Comparison of ENCODE assay signal across 8 cellular contexts in the genomic region with DNA sequence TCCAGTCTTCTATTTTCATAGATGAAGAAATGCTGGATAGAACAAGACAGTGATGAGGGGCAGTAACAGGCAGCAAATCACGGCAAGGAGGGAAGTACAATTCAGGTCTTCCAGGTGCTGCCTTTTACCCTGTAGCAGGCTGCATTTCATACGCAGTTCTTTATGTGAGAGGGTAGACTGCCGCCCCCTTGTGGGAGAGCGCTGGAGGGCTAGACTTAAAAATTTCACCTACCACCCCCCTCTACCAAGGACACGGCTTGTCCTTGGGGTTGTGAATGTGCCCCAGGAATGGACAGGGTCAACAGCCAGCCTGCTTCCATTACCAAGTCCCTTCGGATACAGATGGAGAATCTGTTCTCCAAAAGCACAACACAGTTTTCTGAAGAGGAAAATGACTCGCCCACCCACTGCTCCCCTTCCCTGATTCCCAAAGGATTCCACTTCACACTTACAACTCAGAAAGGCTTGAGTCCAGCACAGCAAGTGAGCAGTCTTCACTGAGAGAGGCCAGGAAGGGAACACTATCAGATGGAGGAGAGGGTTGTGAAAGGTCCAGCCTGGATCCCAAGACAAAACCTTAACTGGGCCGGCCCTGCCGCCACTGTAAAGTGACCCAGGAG. TPM values are rescaled to one million over a fixed set of nuclear protein-coding genes. Genes with fewer than 3 reads are reported as not detected.
DNase-seq lines count a peak whose midpoint lies in the region; ATAC-seq and TF ChIP-seq lines count a peak whose summit lies in the region.

No MANE protein-coding gene starts in this region.

- peak; percentile 53 for DNase-seq in activated effector memory CD4-positive, alpha-beta T cell treated with Interleukin-2 at 50 U/mL for 16 hours
- DNase-seq in immature natural killer cell (peak in 2 of 3 donors; percentile 26 to 31), NCI-H226 (no peak), NCI-H2171 (lab: John Stamatoyannopoulos, UW) (no peak)
- peak; percentile 41 for DNase-seq in stimulated activated CD8-positive, alpha-beta memory T cell treated with anti-CD3 and anti-CD28 coated beads, Interleukin-4, amount 100 ng/mL, for 24 hours (ENCODE audit: low read depth)

- H3K9me3 Mint-ChIP-seq in immature natural killer cell, result no peaks in the 10 kb centered on the region

- peaks cover 0 to 2% (median 1%) of the 10 kb centered on the region in 3 donors for H3K27me3 Mint-ChIP-seq in immature natural killer cell (ENCODE audit: low read depth in 3 of 3)

- H3K4me1 Mint-ChIP-seq in immature natural killer cell, result peaks cover 3 to 27% of the 10 kb centered on the region in 2 donors

- no peak overlapping the region for H3K4me3 Mint-ChIP-seq in immature natural killer cell

- peaks cover 23 to 66% (median 23%) of the 10 kb centered on the region in 3 donors for H3K36me3 Mint-ChIP-seq in immature natural killer cell

- peak overlapping the region in 1 of 6 donors; percentile 44 for H3K27ac Mint-ChIP-seq in immature natural killer cell

- ATAC-seq in GM18511 (IDR thresholded peaks at IDR 0.05; ENCODE audit: unreplicated experiment) (peak; percentile 51), HG02763 (IDR thresholded peaks at IDR 0.05; ENCODE audit: unreplicated experiment) (no peak)

TF ChIP-seq in PFSK-1, 5 proteins besides CTCF, POLR2A, EP300 and RAD21:
- TF ChIP-seq FOXP2 (optimal IDR thresholded peaks at IDR 0.05; ENCODE audit: borderline replicate concordance, extremely low read depth, extremely low read length, insufficient read depth), result no peak
- 0 out of 2 replicates have a peak, but pooled peaks have one; percentile 9 for TF ChIP-seq POLR2AphosphoS5 (IDR thresholded peaks at IDR 0.05; ENCODE audit: low read depth, low read length)

RNA-seq across cellular contexts. Expression of a gene that starts 7.4 kb away (rescaled TPM):
- polyA plus RNA-seq in PFSK-1 (2012; ENCODE audit: insufficient read length, low read depth), result 75.2 TPM
- 10 to 100 TPM; 33.6 to 37.9 (median 36.3) TPM for polyA plus RNA-seq in immature natural killer cell

RNA-seq across cellular contexts. Expression of a gene that starts 7.6 kb away (rescaled TPM):
- polyA plus RNA-seq in PFSK-1 (2012; ENCODE audit: insufficient read length, low read depth), result 302 TPM
- polyA plus RNA-seq in immature natural killer cell, result 100 to 1,000 TPM; 495 to 624 (median 521) TPM

RNA-seq across cellular contexts. Expression of a gene that starts 14.1 kb away (rescaled TPM):
- 1.5 TPM for polyA plus RNA-seq in PFSK-1 (2012; ENCODE audit: insufficient read length, low read depth)
- not detected for polyA plus RNA-seq in immature natural killer cell

RNA-seq across cellular contexts. Expression of a gene that starts 32.1 kb away (rescaled TPM):
- 0.88 TPM for polyA plus RNA-seq in PFSK-1 (2012; ENCODE audit: insufficient read length, low read depth)
- 100 to 1,000 TPM; 421 to 818 (median 559) TPM for polyA plus RNA-seq in immature natural killer cell

Comparison
In these comparisons a context has a peak if more than half of its experiments do, and no peak if none do; other contexts are left out.
1. DNase-seq: peak in activated effector memory CD4-positive, alpha-beta T cell treated with Interleukin-2 at 50 U/mL for 16 hours (single experiment), immature natural killer cell (2 of 3) and stimulated activated CD8-positive, alpha-beta memory T cell treated with anti-CD3 and anti-CD28 coated beads, Interleukin-4, amount 100 ng/mL, for 24 hours (single experiment); none in NCI-H226 (single experiment) and NCI-H2171 (single experiment).